14 cellular contexts compared by ENCODE assay signal in the genomic region with DNA sequence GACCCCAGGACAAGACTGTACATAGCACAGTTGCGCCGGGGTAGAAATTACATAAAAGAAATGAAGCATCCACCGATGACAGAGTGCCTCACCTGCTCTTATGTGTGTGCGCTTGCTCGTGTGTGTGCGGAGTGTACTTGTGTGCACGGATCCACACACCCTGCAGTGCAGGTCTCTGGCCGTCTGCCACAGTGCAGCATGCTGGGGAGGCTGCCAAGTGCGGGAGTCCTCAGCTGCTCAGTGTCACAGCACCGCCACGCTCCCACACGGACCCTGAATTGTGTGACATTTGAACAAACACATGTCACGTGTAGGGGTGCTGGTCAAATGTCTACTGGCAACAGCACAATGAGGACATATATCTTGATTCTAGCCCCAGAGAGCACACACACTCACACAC.
A peak's percentile ranks its signal among the peaks of the same experiment; 100 is the strongest.
DNase-seq lines count a peak whose midpoint lies in the region; ATAC-seq lines count a peak whose summit lies in the region.
"Had no signal": no experiment of that assay in that cellular context is flagged by ENCODE, and none has a peak within 500 bp of the region (broad histone marks: within the 10 kb centered on the region; RNA-seq: fewer than 3 reads in every experiment).

No MANE protein-coding gene starts in this region.

- no peaks in the 10 kb centered on the region for H3K36me3 ChIP-seq in muscle layer of duodenum (ENCODE audit: control insufficient read depth in 1 of 2, insufficient read depth in 2 of 2, low read length in 2 of 2)

- DNase-seq in NCI-H82 (lab: John Stamatoyannopoulos, UW) (peak; percentile 62), NCI-H82 treated with DMSO at 0.1 percent for 48 hours (lab: John Stamatoyannopoulos, UW; ENCODE audit: unreplicated experiment) (no peak), cardiac septum (ENCODE audit: low spot score) (peak; percentile 80), ureter (ENCODE audit: low spot score) (peak; percentile 59), SKM-1 treated with dmso at 0.1 percent for 144 hours (lab: John Stamatoyannopoulos, UW; ENCODE audit: unreplicated experiment) (no peak)
- DNase-seq: activated CD8-positive, alpha-beta T cell treated with anti-CD3 and anti-CD28 coated beads, Interleukin-2, amount 10 ng/mL, durations not matched to agents 7 days and 5 days; C1 segment of cervical spinal cord; NCI-H2081; NCI-H748 treated with DMSO at 0.1 percent for 48 hours had no signal

- H3K4me1 ChIP-seq in muscle layer of duodenum (ENCODE audit: control insufficient read depth in 1 of 2, insufficient read depth in 2 of 2, low read length in 2 of 2) = peaks cover 0 to 10% of the 10 kb centered on the region in 2 donors
- H3K4me1 ChIP-seq: A549 had no signal

- no peaks in the 10 kb centered on the region for H3K9me3 ChIP-seq in muscle layer of duodenum (ENCODE audit: control insufficient read depth in 1 of 2, low read length in 2 of 2)
- H3K9me3 ChIP-seq: A549 had no signal

- no peak for ATAC-seq in GM21723 (IDR thresholded peaks at IDR 0.05; ENCODE audit: unreplicated experiment)
- no peak for ATAC-seq in HG03565 (IDR thresholded peaks at IDR 0.05; ENCODE audit: unreplicated experiment)
- ATAC-seq: A549; activated CD8-positive, alpha-beta T cell treated with anti-CD3 and anti-CD28 coated beads, Interleukin-2, amount 10 ng/mL, durations not matched to agents 7 days and 5 days had no signal

- peak overlapping the region in 1 of 2 donors; percentile 0 for H3K4me3 ChIP-seq in muscle layer of duodenum (ENCODE audit: low read depth in 1 of 2, low read length in 2 of 2)
- H3K4me3 ChIP-seq: A549 had no signal

- intact Hi-C loops in cardiac septum (cut with DNase I) = no loop called here

- H3K27ac ChIP-seq in muscle layer of duodenum (ENCODE audit: low read length) = peak overlapping the region; percentile 59
- H3K27ac ChIP-seq: A549, RWPE1 had no signal

- H3K27me3 ChIP-seq in muscle layer of duodenum (ENCODE audit: low read depth, low read length) = no peaks in the 10 kb centered on the region

Comparison
In these comparisons a context has a peak if more than half of its experiments do, and no peak if none do; other contexts are left out.
1. DNase-seq: peak in NCI-H82 (single experiment), cardiac septum (single experiment) and ureter (single experiment); none in NCI-H82 treated with DMSO at 0.1 percent for 48 hours (single experiment) and SKM-1 treated with dmso at 0.1 percent for 144 hours (single experiment).